ENCODE assay signal across 9 cellular contexts in genomic region chr6:108689279-108690161, GRCh38.
DNase-seq lines count a peak whose midpoint lies in the region; ATAC-seq and TF ChIP-seq lines count a peak whose summit lies in the region.
"Had no signal": no experiment of that assay in that cellular context is flagged by ENCODE, and none has a peak within 500 bp of the region (broad histone marks: within the 10 kb centered on the region; RNA-seq: fewer than 3 reads in every experiment).

No MANE protein-coding gene starts in this region.

- H3K27me3 ChIP-seq in tibial artery, result no peaks in the 10 kb centered on the region
- H3K27me3 ChIP-seq: dorsolateral prefrontal cortex had no signal

- TF ChIP-seq CTCF in tibial artery (IDR thresholded peaks at IDR 0.05), result no peak

- peak; percentile 96 for DNase-seq in HS-5 (ENCODE audit: low read depth)
- peak; percentile 49 for DNase-seq in astrocyte of the hippocampus (ENCODE audit: low read depth, low spot score)
- peak; percentile 76 for DNase-seq in islet precursor cell
- DNase-seq in tibial artery, result peak; percentile 92 to 98
- no peak for DNase-seq in immature natural killer cell
- DNase-seq in superior temporal gyrus (ENCODE audit: extremely low spot score), result no peak
- no peak for DNase-seq in retina

- no peak overlapping the region for H3K4me3 Mint-ChIP-seq in immature natural killer cell

- H3K36me3 ChIP-seq in tibial artery, result peaks cover 5 to 31% (median 23%) of the 10 kb centered on the region in 3 donors

- H3K9me3 Mint-ChIP-seq in immature natural killer cell, result no peaks in the 10 kb centered on the region

- H3K4me1 ChIP-seq in tibial artery, result peaks cover 0 to 65% (median 45%) of the 10 kb centered on the region in 4 donors

- H3K27me3 Mint-ChIP-seq in immature natural killer cell (ENCODE audit: low read depth in 3 of 3), result peaks cover 0 to 4% (median 0%) of the 10 kb centered on the region in 3 donors

- H3K4me3 ChIP-seq in tibial artery, result no peak overlapping the region
- H3K4me3 ChIP-seq: dorsolateral prefrontal cortex had no signal

- no peak for ATAC-seq in GM18909 (IDR thresholded peaks at IDR 0.05; ENCODE audit: poor library complexity, unreplicated experiment)

- peaks cover 16 to 22% of the 10 kb centered on the region in 2 donors for H3K4me1 Mint-ChIP-seq in immature natural killer cell

- H3K9me3 ChIP-seq in tibial artery, result no peaks in the 10 kb centered on the region

- H3K36me3 Mint-ChIP-seq in immature natural killer cell, result peaks cover 3 to 25% (median 19%) of the 10 kb centered on the region in 3 donors

- no peak overlapping the region for H3K27ac Mint-ChIP-seq in immature natural killer cell

- intact Hi-C loops in tibial artery (cut with DNase I; ENCODE audit: low total_unique reads), result loop anchor here (10.0 kb wide), 1 partner anchor 125 kb away; the partner anchor contains the start of gene FOXO3

- peak overlapping the region; percentile 69 to 71 for H3K27ac ChIP-seq in tibial artery

Comparison
In these comparisons a context has a peak if more than half of its experiments do, and no peak if none do; other contexts are left out.
1. DNase-seq: peak in HS-5 (single experiment), astrocyte of the hippocampus (single experiment), islet precursor cell (single experiment) and tibial artery (2 of 2); none in immature natural killer cell (0 of 3), superior temporal gyrus (single experiment) and retina (single experiment).